Comparison of ENCODE assay signal across 7 cellular contexts in genomic region chr12:40106655-40107054, GRCh38. TPM values are rescaled to one million over a fixed set of nuclear protein-coding genes. Genes with fewer than 3 reads are reported as not detected.
DNase-seq lines count a peak whose midpoint lies in the region; ATAC-seq and TF ChIP-seq lines count a peak whose summit lies in the region.

No MANE protein-coding gene starts in this region.

- peak overlapping the region; percentile 78 for H3K4me2 ChIP-seq in GM23338

- CTCF ChIA-PET in Panc1 (lab: Charles Lee): interaction anchor here (2.1 kb wide), 1 partner anchor 96 kb away, joined by 11 read pairs; no protein-coding TSS in a partner anchor

- DNase-seq in GM23338 (ENCODE audit: low spot score) (peak; percentile 23), Panc1 (ENCODE audit: low read depth, low spot score) (no peak), endothelial cell (ENCODE audit: low spot score) (no peak), gastrocnemius medialis (no peak), NCI-H526 treated with DMSO at 0.1 percent for 48 hours (lab: John Stamatoyannopoulos, UW) (no peak), AML-193 (lab: John Stamatoyannopoulos, UW) (no peak)

- H2AFZ ChIP-seq in GM23338: peak overlapping the region; percentile 92; the same call in 1 of the 2 replicates

- no peaks in the 10 kb centered on the region for H3F3A ChIP-seq in GM23338 (replicated peaks; ENCODE audit: low read depth)

- TF ChIP-seq CTCF in GM23338 (conservative IDR thresholded peaks at IDR 0.05; ENCODE audit: low read depth in 2 of 2) (no peak), Panc1 (IDR thresholded peaks at IDR 0.05) (no peak), endothelial cell (IDR thresholded peaks at IDR 0.05; ENCODE audit: unreplicated experiment) (no peak), gastrocnemius medialis (IDR thresholded peaks at IDR 0.05 in 4 of 5, conservative IDR thresholded peaks at IDR 0.05 in 1 of 5) (no peak)

- H3K79me2 ChIP-seq in GM23338 (replicated peaks; ENCODE audit: insufficient read depth): peaks cover 29% of the 10 kb centered on the region

- ATAC-seq in GM23338 (no peak), Panc1 (no peak), gastrocnemius medialis (no peak), GM21786 (IDR thresholded peaks at IDR 0.05; ENCODE audit: unreplicated experiment) (no peak)

- H3K27ac Mint-ChIP-seq in GM23338: no peak overlapping the region
- peak overlapping the region; percentile 64 for H3K27ac Mint-ChIP-seq in endothelial cell (ENCODE audit: unreplicated experiment)

- H3K9me3 ChIP-seq in Panc1 (ENCODE audit: control insufficient read depth, insufficient read depth, low read depth, low read length) (no peaks in the 10 kb centered on the region), gastrocnemius medialis (no peaks in the 10 kb centered on the region)

- intact Hi-C loops in Panc1 (cut with micrococcal nuclease; ENCODE audit: unreplicated experiment): loop anchor here (1.0 kb wide), 2 partner anchors 95 to 341 kb away; no protein-coding TSS in a partner anchor
- intact Hi-C loops in gastrocnemius medialis (cut with DNase I; ENCODE audit: low total_unique reads): loop anchor here (1.0 kb wide), 1 partner anchor 95 kb away; no protein-coding TSS in a partner anchor

- in situ Hi-C loops in Panc1 (cut with HindIII; ENCODE audit: low pct_unique_long_range_greater_than_20kb, low sequenced_read_pairs): no loop called here
- in situ Hi-C loops in gastrocnemius medialis (cut with MboI; ENCODE audit: low sequenced_read_pairs in 4 of 4): loop anchor here (25.0 kb wide), 2 partner anchors 94 to 344 kb away; no protein-coding TSS in a partner anchor

- peaks cover 27% of the 10 kb centered on the region for H3K4me1 ChIP-seq in GM23338 (ENCODE audit: insufficient read depth)
- peaks cover 22% of the 10 kb centered on the region for H3K4me1 ChIP-seq in Panc1 (ENCODE audit: control insufficient read depth, insufficient read depth, low read length)
- peaks cover 0 to 9% of the 10 kb centered on the region in 2 donors for H3K4me1 ChIP-seq in gastrocnemius medialis

- H3K36me3 ChIP-seq in GM23338 (ENCODE audit: insufficient read depth) (no peaks in the 10 kb centered on the region), Panc1 (ENCODE audit: control insufficient read depth, insufficient read depth, low read length) (no peaks in the 10 kb centered on the region), gastrocnemius medialis (no peaks in the 10 kb centered on the region)

- peaks cover 15% of the 10 kb centered on the region; the same call in 1 of the 2 replicates for H4K20me1 ChIP-seq in GM23338 (replicated peaks; ENCODE audit: insufficient read depth)

- BruUV-seq in Panc1 (replicated peaks; lab: Mats Ljungman, UMichigan): no TSS peak

- peaks cover 12% of the 10 kb centered on the region for H3K27me3 ChIP-seq in GM23338 (ENCODE audit: insufficient read depth)
- no peaks in the 10 kb centered on the region for H3K27me3 ChIP-seq in Panc1 (ENCODE audit: control insufficient read depth, insufficient read depth, low read length)
- no peaks in the 10 kb centered on the region for H3K27me3 ChIP-seq in gastrocnemius medialis

- peak overlapping the region; percentile 74; the same call in 1 of the 2 replicates for H3K4me3 ChIP-seq in GM23338
- peak overlapping the region; percentile 59 to 71 for H3K4me3 ChIP-seq in Panc1 (ENCODE audit: low read depth in 2 of 2, low read length in 2 of 2)
- H3K4me3 ChIP-seq in gastrocnemius medialis: peak overlapping the region in 3 of 4 donors; percentile 42 to 85 (median 63)

- no peak for TF ChIP-seq POLR2A in gastrocnemius medialis (IDR thresholded peaks at IDR 0.05)

- no peaks in the 10 kb centered on the region; the same call in 2 of the 3 replicates for H3K36me3 Mint-ChIP-seq in GM23338 (ENCODE audit: low read depth)
- peaks cover 12% of the 10 kb centered on the region for H3K36me3 Mint-ChIP-seq in endothelial cell (ENCODE audit: low read depth, unreplicated experiment)

- peaks cover 17% of the 10 kb centered on the region for H3K27me3 Mint-ChIP-seq in GM23338 (ENCODE audit: insufficient read depth, low read depth, poor library complexity)
- peaks cover 22% of the 10 kb centered on the region for H3K27me3 Mint-ChIP-seq in endothelial cell (ENCODE audit: unreplicated experiment)

- H3K27ac ChIP-seq in GM23338 (ENCODE audit: low read depth) (no peak overlapping the region), Panc1 (ENCODE audit: low read length) (peak overlapping the region; percentile 18; the same call in 1 of the 2 replicates), gastrocnemius medialis (peak overlapping the region in 2 of 4 donors; percentile 8 to 23)

- H3K4me1 Mint-ChIP-seq in GM23338: peaks cover 32% of the 10 kb centered on the region
- H3K4me1 Mint-ChIP-seq in endothelial cell (ENCODE audit: unreplicated experiment): peaks cover 25% of the 10 kb centered on the region

- POLR2A ChIA-PET in Panc1 (lab: Charles Lee): no interaction called here

- no peaks in the 10 kb centered on the region for H3K9me2 ChIP-seq in GM23338 (ENCODE audit: insufficient read depth)

- H3K4me3 Mint-ChIP-seq in GM23338 (peak overlapping the region; percentile 79), endothelial cell (ENCODE audit: unreplicated experiment) (peak overlapping the region; percentile 91)

- H3K9me3 Mint-ChIP-seq in GM23338 (peaks cover 4% of the 10 kb centered on the region; the same call in 1 of the 3 replicates), endothelial cell (ENCODE audit: unreplicated experiment) (no peaks in the 10 kb centered on the region)

TF ChIP-seq in GM23338, 12 proteins besides CTCF, POLR2A, EP300 and RAD21 (continues in another document):
- no peak for TF ChIP-seq REST (IDR thresholded peaks at IDR 0.05; ENCODE audit: unreplicated experiment)
- TF ChIP-seq ZNF114 (CRISPR knock-in tag; IDR thresholded peaks at IDR 0.05): no peak
- no peak for TF ChIP-seq EZH2phosphoT487 (IDR thresholded peaks at IDR 0.05; ENCODE audit: unreplicated experiment)
- TF ChIP-seq ETS1 (IDR thresholded peaks at IDR 0.05): no peak
- no peak for TF ChIP-seq NANOG (IDR thresholded peaks at IDR 0.05; ENCODE audit: borderline replicate concordance)
- TF ChIP-seq POLR2AphosphoS5 (IDR thresholded peaks at IDR 0.05; ENCODE audit: low read depth): no peak

RNA-seq across cellular contexts. Expression of gene SLC2A13, which starts 0.8 kb away (rescaled TPM):
- 20.6 and 22.7 TPM in 2 replicates for total RNA-seq in GM23338 (2014; rRNA removed; shearing (Covaris generic))
- polyA plus RNA-seq in GM23338 (2016; fragmentation: Nextera tagmentation; extraction: Ambion mirVana): 5.2 and 6.8 TPM in 2 replicates
- total RNA-seq in Panc1 (2021; ENCODE audit: unreplicated experiment) (12.1 TPM), endothelial cell (ENCODE audit: unreplicated experiment) (15.8 TPM), gastrocnemius medialis (1 to 10 TPM; 1.4 to 2.8 (median 2.3) TPM)
- 4.3 TPM for polyA plus RNA-seq in Panc1 (2012; ENCODE audit: insufficient read length)
